13 cellular contexts compared by ENCODE assay signal in genomic region chr20:11807070-11807741, GRCh38.
DNase-seq lines count a peak whose midpoint lies in the region; FAIRE-seq and TF ChIP-seq lines count a peak whose summit lies in the region.
"Had no signal": no experiment of that assay in that cellular context is flagged by ENCODE, and none has a peak within 500 bp of the region (broad histone marks: within the 10 kb centered on the region; RNA-seq: fewer than 3 reads in every experiment).

No MANE protein-coding gene starts in this region.

- FAIRE-seq in endothelial cell of umbilical vein (lab: Jason Lieb, UNC): peak; percentile 72
- FAIRE-seq: GM18507 had no signal

- H3K4me2 ChIP-seq in PC-9: peak overlapping the region; percentile 31
- H3K4me2 ChIP-seq in endothelial cell of umbilical vein (ENCODE audit: insufficient read depth, low read length): peak overlapping the region; percentile 22

- H3K4me3 ChIP-seq in PC-9 (no peak overlapping the region), endothelial cell of umbilical vein (replicated peaks in 1 of 3; ENCODE audit: insufficient read depth in 1 of 3, low read depth in 1 of 3, low read length in 3 of 3) (no peak overlapping the region)

- TF ChIP-seq CTCF in PC-9 (conservative IDR thresholded peaks at IDR 0.05): no peak
- no peak for TF ChIP-seq CTCF in endothelial cell of umbilical vein (IDR thresholded peaks at IDR 0.05; ENCODE audit: extremely low read depth in 1 of 2, insufficient read depth in 1 of 2, low read depth in 1 of 2, low read length in 2 of 2)
- TF ChIP-seq CTCF in osteocyte (IDR thresholded peaks at IDR 0.05): no peak

- H3K4me3 Mint-ChIP-seq in osteocyte (ENCODE audit: unreplicated experiment): peak overlapping the region; percentile 41
- H3K4me3 Mint-ChIP-seq: central memory CD8-positive, alpha-beta T cell had no signal

- intact Hi-C loops in PC-9 (cut with micrococcal nuclease; ENCODE audit: unreplicated experiment): no loop called here
- intact Hi-C loops in endothelial cell of umbilical vein (cut with micrococcal nuclease): no loop called here

- in situ Hi-C loops in G401 (cut with HindIII; ENCODE audit: low sequenced_read_pairs): no loop called here

- H3K9me3 Mint-ChIP-seq in osteocyte (ENCODE audit: unreplicated experiment): peaks cover 7% of the 10 kb centered on the region

- no peak overlapping the region for H2AFZ ChIP-seq in PC-9
- no peak overlapping the region for H2AFZ ChIP-seq in endothelial cell of umbilical vein (ENCODE audit: low read depth, low read length)

- DNase-seq in Daoy (ENCODE audit: low read depth) (peak; percentile 65), PC-9 (peak in 1 of 2 experiments; percentile 64), endothelial cell of umbilical vein (ENCODE audit: low read depth, low spot score) (peak; percentile 80), osteocyte (ENCODE audit: extremely low spot score, unreplicated experiment) (no peak), T-helper 1 cell (no peak), hippocampal formation (lab: John Stamatoyannopoulos, UW) (no peak), G401 (ENCODE audit: low spot score) (no peak)
- DNase-seq in activated T-cell treated with anti-CD3 and anti-CD28 coated beads, Interleukin-2, amount 50 U/mL, for 48 hours: no peak
- DNase-seq: Calu3; NCI-H2081 treated with DMSO at 0.1 percent for 48 hours; stimulated activated naive CD8-positive, alpha-beta T cell treated with anti-CD3 and anti-CD28 coated beads, Interleukin-15, Interleukin-2, amounts not matched to agents 100 U/mL and 50 U/mL, for 24 hours had no signal

- H3K27me3 ChIP-seq in PC-9 (ENCODE audit: insufficient read depth, low read depth): no peaks in the 10 kb centered on the region
- no peaks in the 10 kb centered on the region for H3K27me3 ChIP-seq in endothelial cell of umbilical vein (ENCODE audit: control insufficient read depth in 2 of 2, insufficient read depth in 2 of 2, low read length in 2 of 2)

- dilution Hi-C loops in endothelial cell of umbilical vein (cut with MboI; ENCODE audit: extremely low pct_ligation_motif_present, low sequenced_read_pairs): no loop called here

- H3F3A ChIP-seq in PC-9 (ENCODE audit: insufficient read depth, low read depth): peaks cover 4% of the 10 kb centered on the region; the same call in 1 of the 2 replicates

- BruUV-seq in PC-9 (replicated peaks; lab: Mats Ljungman, UMichigan): no TSS peak
- no TSS peak for BruUV-seq in endothelial cell of umbilical vein (replicated peaks; lab: Mats Ljungman, UMichigan)

- H3K79me2 ChIP-seq in PC-9 (ENCODE audit: low read depth): no peaks in the 10 kb centered on the region
- H3K79me2 ChIP-seq in endothelial cell of umbilical vein (ENCODE audit: control insufficient read depth, insufficient read depth, low read length): no peaks in the 10 kb centered on the region

- no peaks in the 10 kb centered on the region for H3K9me2 ChIP-seq in PC-9 (ENCODE audit: insufficient read depth)

- peaks cover 32% of the 10 kb centered on the region for H3K4me1 ChIP-seq in PC-9 (replicated peaks; ENCODE audit: insufficient read depth)
- peaks cover 8% of the 10 kb centered on the region for H3K4me1 ChIP-seq in endothelial cell of umbilical vein (ENCODE audit: control insufficient read depth, extremely low read depth, insufficient read depth, low read length)

- H3K9ac ChIP-seq in endothelial cell of umbilical vein (replicated peaks; ENCODE audit: extremely low read depth, insufficient read depth, low read length): no peak overlapping the region

- POLR2A ChIA-PET in PC-9 (lab: Charles Lee; ENCODE audit: unreplicated experiment) (interaction anchor here (0.7 to 0.8 kb wide), 3 partner anchors 8 to 1207 kb away, joined by 4 to 5 read pairs (median 5); no protein-coding TSS in a partner anchor), endothelial cell of umbilical vein (lab: Charles Lee) (no interaction called here)

- peaks cover 50% of the 10 kb centered on the region for H3K4me1 Mint-ChIP-seq in osteocyte (ENCODE audit: unreplicated experiment)
- H3K4me1 Mint-ChIP-seq: central memory CD8-positive, alpha-beta T cell had no signal

- H3K9me1 ChIP-seq in endothelial cell of umbilical vein (replicated peaks; ENCODE audit: control insufficient read depth, extremely low read depth, insufficient read depth, low read length): no peaks in the 10 kb centered on the region

- H3K27ac ChIP-seq in PC-9 (no peak overlapping the region), endothelial cell of umbilical vein (ENCODE audit: insufficient read depth, low read depth, low read length) (no peak overlapping the region)

- no peak for TF ChIP-seq POLR2A in endothelial cell of umbilical vein (IDR thresholded peaks at IDR 0.05; ENCODE audit: low read depth, low read length)

- CTCF ChIA-PET in PC-9 (lab: Charles Lee): no interaction called here
- CTCF ChIA-PET in endothelial cell of umbilical vein (lab: Charles Lee): interaction anchor here (0.9 kb wide), 1 partner anchor 205 kb away, joined by 4 read pairs; no protein-coding TSS in a partner anchor

- no peaks in the 10 kb centered on the region for H3K36me3 ChIP-seq in PC-9 (ENCODE audit: low read depth)
- no peaks in the 10 kb centered on the region for H3K36me3 ChIP-seq in endothelial cell of umbilical vein (ENCODE audit: control insufficient read depth in 2 of 2, extremely low read depth in 1 of 2, insufficient read depth in 2 of 2, low read length in 2 of 2)

- H3K9me3 ChIP-seq in PC-9 (ENCODE audit: insufficient read depth, low read depth) (no peaks in the 10 kb centered on the region), endothelial cell of umbilical vein (replicated peaks; ENCODE audit: control insufficient read depth, insufficient read depth, low read length) (no peaks in the 10 kb centered on the region)

- no peaks in the 10 kb centered on the region for H3K27me3 Mint-ChIP-seq in osteocyte (ENCODE audit: unreplicated experiment)
- H3K27me3 Mint-ChIP-seq: central memory CD8-positive, alpha-beta T cell had no signal

- H4K20me1 ChIP-seq in PC-9 (ENCODE audit: insufficient read depth) (no peaks in the 10 kb centered on the region), endothelial cell of umbilical vein (replicated peaks; ENCODE audit: control insufficient read depth, extremely low read depth, insufficient read depth, low read length) (no peaks in the 10 kb centered on the region)

- H3K36me3 Mint-ChIP-seq in osteocyte (ENCODE audit: unreplicated experiment): no peaks in the 10 kb centered on the region

- H3K27ac Mint-ChIP-seq in osteocyte (ENCODE audit: unreplicated experiment): peak overlapping the region; percentile 77

TF ChIP-seq in endothelial cell of umbilical vein, 7 proteins besides CTCF, POLR2A, EP300 and RAD21:
- TF ChIP-seq GATA2 (IDR thresholded peaks at IDR 0.05; ENCODE audit: insufficient read depth, insufficient read length, low read depth, low read length) (no peak), JUN (IDR thresholded peaks at IDR 0.05; ENCODE audit: borderline replicate concordance, insufficient read depth, insufficient read length, low read depth) (no peak), FOS (IDR thresholded peaks at IDR 0.05; ENCODE audit: borderline replicate concordance, insufficient read depth, low read length) (peak; percentile 14), EZH2 (IDR thresholded peaks at IDR 0.05; ENCODE audit: borderline replicate concordance, low read depth, low read length, severe bottlenecking) (no peak), MYC (IDR thresholded peaks at IDR 0.05; ENCODE audit: low read depth, low read length) (no peak), POLR2AphosphoS5 (IDR thresholded peaks at IDR 0.05; ENCODE audit: insufficient read depth, low read depth, low read length) (no peak), MAX (IDR thresholded peaks at IDR 0.05; ENCODE audit: insufficient read depth, insufficient read length) (no peak)
TF ChIP-seq in endothelial cell of umbilical vein: peak in this region for 1.

Comparison
In these comparisons a context has a peak if more than half of its experiments do, and no peak if none do; other contexts are left out.
1. DNase-seq: peak in Daoy (single experiment) and endothelial cell of umbilical vein (single experiment); none in osteocyte (single experiment), T-helper 1 cell (0 of 5), hippocampal formation (0 of 2), activated T-cell treated with anti-CD3 and anti-CD28 coated beads, Interleukin-2, amount 50 U/mL, for 48 hours (0 of 2) and G401 (single experiment).